ENCODE assay signal across 26 cellular contexts in the genomic region with DNA sequence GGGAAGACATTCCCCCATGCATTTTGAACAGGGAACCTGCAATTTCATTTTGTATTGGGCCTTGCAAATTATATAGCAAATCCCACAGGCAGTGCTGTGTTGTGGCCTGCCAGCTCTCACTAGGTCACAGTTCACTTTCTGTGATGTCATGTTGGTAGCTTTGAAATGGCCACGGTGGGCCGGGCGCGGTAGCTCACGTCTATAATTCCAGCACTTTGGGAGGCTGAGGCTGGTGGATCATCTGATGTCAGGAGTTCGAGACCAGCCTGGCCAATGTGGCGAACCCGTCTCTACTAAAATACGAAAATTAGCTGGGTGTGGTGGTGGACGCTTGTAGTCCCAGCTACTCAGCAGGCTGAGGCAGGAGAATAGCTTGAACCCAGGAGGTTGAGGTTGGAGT. TPM values are rescaled to one million over a fixed set of nuclear protein-coding genes. Genes with fewer than 3 reads are reported as not detected.
"Had no signal": no experiment of that assay in that cellular context is flagged by ENCODE, and none has a peak within 500 bp of the region (broad histone marks: within the 10 kb centered on the region; RNA-seq: fewer than 3 reads in every experiment).

No MANE protein-coding gene starts in this region.

- FAIRE-seq: colon, islet of Langerhans, pancreas, small intestine, urothelium cell line had no signal

- DNase-seq: effector CD8-positive, alpha-beta T cell; endodermal cell; foreskin melanocyte; glutamatergic neuron; heart right ventricle; hippocampal formation; left cardiac atrium; left ventricle myocardium inferior; lower lobe of right lung; natural killer cell; pancreas; retina; right lobe of liver; small intestine; stimulated activated CD4-positive, alpha-beta T cell treated with anti-CD3 and anti-CD28 coated beads, Interleukin-15, amount 100 ng/mL, for 24 hours; stimulated activated CD4-positive, alpha-beta T cell treated with anti-CD3 and anti-CD28 coated beads, Interleukin-2, amount 100 ng/mL, for 48 hours; stimulated activated naive B cell treated with anti-CD40 and anti-IgM and Interleukin-4, amounts not matched to agents 10 μg/mL and 1 μg/mL and 100 μg/mL, for 72 hours; trophoblast cell had no signal

- H3K4me3 ChIP-seq: esophagus muscularis mucosa, heart right ventricle, left ventricle myocardium inferior, lower lobe of right lung, pancreas, right lobe of liver, suprapubic skin had no signal

- ATAC-seq: heart right ventricle; lower lobe of right lung; natural killer cell; pancreas; right lobe of liver; stimulated activated naive B cell treated with anti-CD40 and anti-IgM and Interleukin-4, amounts not matched to agents 10 μg/mL and 1 μg/mL and 100 μg/mL, for 72 hours had no signal

- H3K27ac ChIP-seq: esophagus muscularis mucosa, right lobe of liver, suprapubic skin had no signal

- H3K9me3 ChIP-seq: esophagus muscularis mucosa, heart right ventricle, left ventricle myocardium inferior, lower lobe of right lung, neutrophil, pancreas, right lobe of liver, suprapubic skin had no signal

- H3K36me3 Mint-ChIP-seq: natural killer cell; stimulated activated naive B cell treated with anti-CD40 and anti-IgM and Interleukin-4, amounts not matched to agents 10 μg/mL and 1 μg/mL and 100 μg/mL, for 72 hours had no signal

- H3K9me3 Mint-ChIP-seq: natural killer cell; stimulated activated naive B cell treated with anti-CD40 and anti-IgM and Interleukin-4, amounts not matched to agents 10 μg/mL and 1 μg/mL and 100 μg/mL, for 72 hours; stimulated activated naive CD8-positive, alpha-beta T cell treated with anti-CD3 and anti-CD28 coated beads, Interleukin-15, Interleukin-2, amounts not matched to agents 100 ng/mL and 50 ng/mL, for 24 hours had no signal

- H3K36me3 ChIP-seq: esophagus muscularis mucosa, heart right ventricle, left ventricle myocardium inferior, lower lobe of right lung, neutrophil, pancreas, right lobe of liver, suprapubic skin had no signal

- H3K27me3 ChIP-seq: pancreas, right lobe of liver, suprapubic skin had no signal

- H3K4me3 Mint-ChIP-seq: endodermal cell; natural killer cell; stimulated activated naive B cell treated with anti-CD40 and anti-IgM and Interleukin-4, amounts not matched to agents 10 μg/mL and 1 μg/mL and 100 μg/mL, for 72 hours; stimulated activated naive CD8-positive, alpha-beta T cell treated with anti-CD3 and anti-CD28 coated beads, Interleukin-15, Interleukin-2, amounts not matched to agents 100 ng/mL and 50 ng/mL, for 24 hours had no signal

- H3K27ac Mint-ChIP-seq: endodermal cell; natural killer cell; stimulated activated naive B cell treated with anti-CD40 and anti-IgM and Interleukin-4, amounts not matched to agents 10 μg/mL and 1 μg/mL and 100 μg/mL, for 72 hours; stimulated activated naive CD8-positive, alpha-beta T cell treated with anti-CD3 and anti-CD28 coated beads, Interleukin-15, Interleukin-2, amounts not matched to agents 100 ng/mL and 50 ng/mL, for 24 hours had no signal

RNA-seq across cellular contexts. Expression of gene C15orf39, which starts 26.9 kb away (rescaled TPM):
- polyA plus RNA-seq: neural cell had no signal
